Comparison of ENCODE assay signal across 18 cellular contexts in the genomic region with DNA sequence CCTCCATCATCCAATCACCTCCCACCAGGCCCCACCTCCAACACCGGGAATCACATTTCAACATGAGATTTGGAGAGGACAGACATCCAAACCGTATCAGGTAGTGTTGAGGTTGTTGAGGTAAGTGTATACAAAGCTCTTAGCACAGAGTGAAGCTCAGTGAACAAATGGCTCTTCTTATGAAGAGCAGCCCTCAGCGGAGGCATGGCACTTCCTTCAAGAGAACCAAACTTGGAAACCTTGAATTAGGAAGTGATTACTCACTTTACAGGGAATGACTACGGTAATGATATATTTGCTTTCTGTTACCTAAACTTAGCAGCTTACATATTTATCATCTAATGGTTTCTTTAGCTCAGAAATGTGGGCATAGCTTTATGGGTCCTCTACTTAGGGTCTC.
A peak's percentile ranks its signal among the peaks of the same experiment; 100 is the strongest.
DNase-seq lines count a peak whose midpoint lies in the region; ATAC-seq, FAIRE-seq and TF ChIP-seq lines count a peak whose summit lies in the region.
"Had no signal": no experiment of that assay in that cellular context is flagged by ENCODE, and none has a peak within 500 bp of the region (broad histone marks: within the 10 kb centered on the region; RNA-seq: fewer than 3 reads in every experiment).

No MANE protein-coding gene starts in this region.

- no peak overlapping the region for H2AFZ ChIP-seq in osteoblast (ENCODE audit: low read length)

- no peak overlapping the region for H3K4me3 Mint-ChIP-seq in CD14-positive monocyte
- peak overlapping the region in 1 of 4 donors; percentile 13 for H3K4me3 Mint-ChIP-seq in CD4-positive, CD25-positive, alpha-beta regulatory T cell
- H3K4me3 Mint-ChIP-seq in WTC11, result no peak overlapping the region
- no peak overlapping the region for H3K4me3 Mint-ChIP-seq in naive thymus-derived CD4-positive, alpha-beta T cell

- no peak for ATAC-seq in CD4-positive, CD25-positive, alpha-beta regulatory T cell (ENCODE audit: low read depth in 2 of 2)
- no peak for ATAC-seq in WTC11
- peak; percentile 29 for ATAC-seq in naive thymus-derived CD4-positive, alpha-beta T cell

- no peak overlapping the region for H3K4me3 ChIP-seq in CD4-positive, CD25-positive, alpha-beta regulatory T cell (ENCODE audit: low read depth, low read length)
- H3K4me3 ChIP-seq in naive thymus-derived CD4-positive, alpha-beta T cell (ENCODE audit: low read length), result no peak overlapping the region
- no peak overlapping the region for H3K4me3 ChIP-seq in osteoblast (ENCODE audit: insufficient read depth, low read length)
- H3K4me3 ChIP-seq in uterus, result no peak overlapping the region
- H3K4me3 ChIP-seq: SJSA1 had no signal

- peaks cover 13% of the 10 kb centered on the region for H3K4me1 ChIP-seq in CD4-positive, CD25-positive, alpha-beta regulatory T cell (ENCODE audit: control insufficient read depth, insufficient read depth, low read length, poor library complexity, severe bottlenecking)
- H3K4me1 ChIP-seq in naive thymus-derived CD4-positive, alpha-beta T cell (ENCODE audit: control insufficient read depth in 2 of 2, insufficient read depth in 2 of 2, low read length in 2 of 2), result peaks cover 3 to 7% of the 10 kb centered on the region in 2 donors
- H3K4me1 ChIP-seq in osteoblast (ENCODE audit: insufficient read depth, low read length) (no peaks in the 10 kb centered on the region), uterus (no peaks in the 10 kb centered on the region)
- H3K4me1 ChIP-seq: SJSA1 had no signal

- no peak overlapping the region for H3K4me2 ChIP-seq in osteoblast (ENCODE audit: insufficient read depth, low read length)

- H3K27ac ChIP-seq in CD4-positive, CD25-positive, alpha-beta regulatory T cell (ENCODE audit: insufficient read depth, low read length, poor library complexity, severe bottlenecking), result no peak overlapping the region
- no peak overlapping the region for H3K27ac ChIP-seq in naive thymus-derived CD4-positive, alpha-beta T cell (ENCODE audit: low read depth, low read length)
- H3K27ac ChIP-seq in osteoblast (ENCODE audit: low read depth, low read length), result no peak overlapping the region
- no peak overlapping the region for H3K27ac ChIP-seq in uterus
- H3K27ac ChIP-seq: HL-60, SJSA1 had no signal

- POLR2A ChIA-PET in WTC11 (lab: Charles Lee), result no interaction called here
- POLR2A ChIA-PET in naive thymus-derived CD4-positive, alpha-beta T cell (lab: Charles Lee), result interaction anchor here (1.1 kb wide), 1 partner anchor 47 kb away, joined by 3 read pairs; no protein-coding TSS in a partner anchor

- H3K9me3 Mint-ChIP-seq in CD14-positive monocyte (no peaks in the 10 kb centered on the region), WTC11 (no peaks in the 10 kb centered on the region)
- no peaks in the 10 kb centered on the region for H3K9me3 Mint-ChIP-seq in CD4-positive, CD25-positive, alpha-beta regulatory T cell
- peaks cover 0 to 3% (median 0%) of the 10 kb centered on the region in 11 donors for H3K9me3 Mint-ChIP-seq in naive thymus-derived CD4-positive, alpha-beta T cell

- H3K36me3 ChIP-seq in CD4-positive, CD25-positive, alpha-beta regulatory T cell (ENCODE audit: control insufficient read depth, insufficient read depth, low read length), result peaks cover 6% of the 10 kb centered on the region
- no peaks in the 10 kb centered on the region for H3K36me3 ChIP-seq in naive thymus-derived CD4-positive, alpha-beta T cell (ENCODE audit: control insufficient read depth in 2 of 3, insufficient read depth in 3 of 3, low read length in 3 of 3)
- H3K36me3 ChIP-seq in osteoblast (ENCODE audit: insufficient read depth, low read length), result no peaks in the 10 kb centered on the region
- no peaks in the 10 kb centered on the region for H3K36me3 ChIP-seq in uterus
- H3K36me3 ChIP-seq: SJSA1 had no signal

- H3K9me3 ChIP-seq in CD4-positive, CD25-positive, alpha-beta regulatory T cell (ENCODE audit: control insufficient read depth in 2 of 2, low read length in 2 of 2), result no peaks in the 10 kb centered on the region
- H3K9me3 ChIP-seq in naive thymus-derived CD4-positive, alpha-beta T cell (ENCODE audit: control insufficient read depth in 2 of 3, low read length in 3 of 3), result no peaks in the 10 kb centered on the region
- H3K9me3 ChIP-seq in osteoblast (ENCODE audit: low read depth, low read length), result no peaks in the 10 kb centered on the region
- H3K9me3 ChIP-seq in uterus, result no peaks in the 10 kb centered on the region
- H3K9me3 ChIP-seq: SJSA1 had no signal

- no peaks in the 10 kb centered on the region for H3K27me3 ChIP-seq in CD4-positive, CD25-positive, alpha-beta regulatory T cell (ENCODE audit: control insufficient read depth, insufficient read depth, low read length)
- H3K27me3 ChIP-seq in naive thymus-derived CD4-positive, alpha-beta T cell (ENCODE audit: control insufficient read depth in 2 of 2, insufficient read depth in 2 of 2, low read length in 2 of 2), result no peaks in the 10 kb centered on the region
- H3K27me3 ChIP-seq in osteoblast (ENCODE audit: insufficient read depth, low read length) (no peaks in the 10 kb centered on the region), uterus (no peaks in the 10 kb centered on the region)

- FAIRE-seq in urothelium cell line (lab: Jason Lieb, UNC), result no peak
- FAIRE-seq: GM12892 had no signal

- no peak for TF ChIP-seq POLR2A in uterus (IDR thresholded peaks at IDR 0.05)

- H3K79me2 ChIP-seq in osteoblast (ENCODE audit: insufficient read depth, low read length), result no peaks in the 10 kb centered on the region

- H3K36me3 Mint-ChIP-seq in CD14-positive monocyte, result peaks cover 12 to 15% of the 10 kb centered on the region in 2 donors
- peaks cover 26% of the 10 kb centered on the region for H3K36me3 Mint-ChIP-seq in CD4-positive, CD25-positive, alpha-beta regulatory T cell
- no peaks in the 10 kb centered on the region for H3K36me3 Mint-ChIP-seq in WTC11
- peaks cover 3 to 36% (median 8%) of the 10 kb centered on the region in 5 donors for H3K36me3 Mint-ChIP-seq in naive thymus-derived CD4-positive, alpha-beta T cell

- intact Hi-C loops in CD14-positive monocyte (cut with micrococcal nuclease) (no loop called here), uterus (cut with DNase I; ENCODE audit: low total_unique reads) (no loop called here)
- intact Hi-C loops in naive thymus-derived CD4-positive, alpha-beta T cell (cut with micrococcal nuclease), result no loop called here

- TF ChIP-seq CTCF in CD14-positive monocyte (IDR thresholded peaks at IDR 0.05) (no peak), WTC11 (IDR thresholded peaks at IDR 0.05) (no peak), osteoblast (IDR thresholded peaks at IDR 0.05; ENCODE audit: extremely low read depth, low read depth, low read length) (no peak), uterus (IDR thresholded peaks at IDR 0.05) (no peak)

- peak overlapping the region in 6 of 7 donors; percentile 4 to 79 (median 54) for H3K27ac Mint-ChIP-seq in CD14-positive monocyte
- H3K27ac Mint-ChIP-seq in CD4-positive, CD25-positive, alpha-beta regulatory T cell, result peak overlapping the region in 2 of 3 donors; percentile 24 to 68
- H3K27ac Mint-ChIP-seq in WTC11, result peak overlapping the region; percentile 77
- H3K27ac Mint-ChIP-seq in naive thymus-derived CD4-positive, alpha-beta T cell, result peak overlapping the region in 2 of 9 donors; percentile 19 to 59

- DNase-seq in CD14-positive monocyte (ENCODE audit: low spot score) (no peak), WTC11 (ENCODE audit: low spot score) (no peak), osteoblast (ENCODE audit: insufficient read length, low spot score, missing footprints) (no peak), DMS 273 (lab: John Stamatoyannopoulos, UW; ENCODE audit: unreplicated experiment) (no peak), urothelium cell line (ENCODE audit: low spot score) (no peak), uterus (no peak)
- DNase-seq in CD4-positive, CD25-positive, alpha-beta regulatory T cell, result no peak
- no peak for DNase-seq in naive thymus-derived CD4-positive, alpha-beta T cell
- DNase-seq: H7, MV-4-11, NCI-H1417 treated with DMSO at 0.1 percent for 48 hours, NCI-H2029, NCI-H510A, NCI-H774, SW 1271 had no signal

- CTCF ChIA-PET in WTC11 (lab: Charles Lee), result interaction anchor here (0.8 to 1.1 kb wide), 3 partner anchors 11 to 92 kb away, joined by 3 read pairs; no protein-coding TSS in a partner anchor
- CTCF ChIA-PET in naive thymus-derived CD4-positive, alpha-beta T cell (lab: Charles Lee), result interaction anchor here (0.6 to 1.2 kb wide), 3 partner anchors 18 to 279 kb away, joined by 3 read pairs; no protein-coding TSS in a partner anchor

- peaks cover 37% of the 10 kb centered on the region for H3K4me1 Mint-ChIP-seq in CD14-positive monocyte
- H3K4me1 Mint-ChIP-seq in CD4-positive, CD25-positive, alpha-beta regulatory T cell, result peaks cover 57 to 79% (median 61%) of the 10 kb centered on the region in 4 donors
- peaks cover 91% of the 10 kb centered on the region for H3K4me1 Mint-ChIP-seq in WTC11
- H3K4me1 Mint-ChIP-seq in naive thymus-derived CD4-positive, alpha-beta T cell, result peaks cover 34 to 91% (median 78%) of the 10 kb centered on the region in 7 donors

- peaks cover 0 to 2% (median 0%) of the 10 kb centered on the region in 3 donors for H3K27me3 Mint-ChIP-seq in CD14-positive monocyte (ENCODE audit: low read depth in 3 of 3)
- H3K27me3 Mint-ChIP-seq in CD4-positive, CD25-positive, alpha-beta regulatory T cell, result no peaks in the 10 kb centered on the region
- no peaks in the 10 kb centered on the region for H3K27me3 Mint-ChIP-seq in WTC11 (ENCODE audit: low read depth)
- H3K27me3 Mint-ChIP-seq in naive thymus-derived CD4-positive, alpha-beta T cell, result no peaks in the 10 kb centered on the region

- no peaks in the 10 kb centered on the region for H4K20me1 ChIP-seq in osteoblast (ENCODE audit: insufficient read depth, low read length)
